ENCODE assay signal across 20 cellular contexts in genomic region chr10:120588311-120588710, GRCh38.
DNase-seq lines count a peak whose midpoint lies in the region; ATAC-seq, FAIRE-seq and TF ChIP-seq lines count a peak whose summit lies in the region.
"Had no signal": no experiment of that assay in that cellular context is flagged by ENCODE, and none has a peak within 500 bp of the region (broad histone marks: within the 10 kb centered on the region; RNA-seq: fewer than 3 reads in every experiment).

No MANE protein-coding gene starts in this region.

- H3K4me3 ChIP-seq in astrocyte (ENCODE audit: insufficient read depth, low read depth, low read length) (no peak overlapping the region), neural progenitor cell (no peak overlapping the region)
- H3K4me3 ChIP-seq: GM23338 had no signal

- ATAC-seq in HG03196 (IDR thresholded peaks at IDR 0.05; ENCODE audit: unreplicated experiment): no peak
- ATAC-seq: GM23338 had no signal

- H3K9me3 Mint-ChIP-seq in astrocyte (ENCODE audit: unreplicated experiment): no peaks in the 10 kb centered on the region
- no peaks in the 10 kb centered on the region for H3K9me3 Mint-ChIP-seq in neural progenitor cell
- H3K9me3 Mint-ChIP-seq: CD4-positive, CD25-positive, alpha-beta regulatory T cell had no signal

- H3K9ac ChIP-seq in astrocyte (ENCODE audit: low read length) (no peak overlapping the region), neural progenitor cell (no peak overlapping the region)

- DNase-seq in Daoy (ENCODE audit: low read depth): peak; percentile 11
- DNase-seq in M059J (ENCODE audit: low read depth): peak; percentile 61
- DNase-seq in astrocyte (ENCODE audit: low read depth): peak; percentile 39
- DNase-seq in neural progenitor cell (ENCODE audit: low spot score): no peak
- DNase-seq in stimulated activated CD4-positive, alpha-beta T cell treated with anti-CD3 and anti-CD28 coated beads, Interleukin-4, amount 100 ng/mL, for 4 hours: no peak
- DNase-seq in T-helper 9 cell: no peak
- DNase-seq in DMS114 treated with DMSO at 0.1 percent for 48 hours (lab: John Stamatoyannopoulos, UW; ENCODE audit: unreplicated experiment): no peak
- DNase-seq: C1 segment of cervical spinal cord; CD4-positive, CD25-positive, alpha-beta regulatory T cell; CD8-positive, alpha-beta memory T cell; COR-L47; DMS 273 treated with DMSO at 0.1 percent for 48 hours; GDM1; HCEC 1CT had no signal

- H3K27ac Mint-ChIP-seq in astrocyte (ENCODE audit: unreplicated experiment): no peak overlapping the region
- peak overlapping the region; percentile 53 for H3K27ac Mint-ChIP-seq in neural progenitor cell
- H3K27ac Mint-ChIP-seq: B cell; CD4-positive, CD25-positive, alpha-beta regulatory T cell; CD8-positive, alpha-beta memory T cell; GM23338 had no signal

- H3K79me2 ChIP-seq in astrocyte (ENCODE audit: insufficient read depth, low read length) (no peaks in the 10 kb centered on the region), neural progenitor cell (ENCODE audit: low read depth) (no peaks in the 10 kb centered on the region)

- H3K9me3 ChIP-seq in astrocyte (ENCODE audit: insufficient read depth, low read depth, low read length) (no peaks in the 10 kb centered on the region), neural progenitor cell (ENCODE audit: low read depth) (no peaks in the 10 kb centered on the region)

- H3K27ac ChIP-seq in astrocyte (ENCODE audit: low read depth, low read length): no peak overlapping the region
- no peak overlapping the region for H3K27ac ChIP-seq in neural progenitor cell

- no peaks in the 10 kb centered on the region for H3F3A ChIP-seq in neural progenitor cell (ENCODE audit: low read depth)

- H3K36me3 Mint-ChIP-seq in astrocyte (ENCODE audit: low read depth, unreplicated experiment) (peaks cover 35% of the 10 kb centered on the region), neural progenitor cell (no peaks in the 10 kb centered on the region)
- H3K36me3 Mint-ChIP-seq: CD4-positive, CD25-positive, alpha-beta regulatory T cell; CD8-positive, alpha-beta memory T cell had no signal

- H3K27me3 Mint-ChIP-seq in astrocyte (ENCODE audit: low read depth, unreplicated experiment) (peaks cover 4% of the 10 kb centered on the region), neural progenitor cell (ENCODE audit: insufficient read depth, low read depth) (peaks cover 2% of the 10 kb centered on the region)
- H3K27me3 Mint-ChIP-seq: CD4-positive, CD25-positive, alpha-beta regulatory T cell had no signal

- H3K4me1 ChIP-seq in astrocyte (ENCODE audit: insufficient read depth, low read length) (peaks cover 8% of the 10 kb centered on the region), neural progenitor cell (no peaks in the 10 kb centered on the region)

- H3K27me3 ChIP-seq in astrocyte (ENCODE audit: insufficient read depth, low read length): no peaks in the 10 kb centered on the region
- H3K27me3 ChIP-seq in neural progenitor cell: no peaks in the 10 kb centered on the region

- H3K4me3 Mint-ChIP-seq in astrocyte (ENCODE audit: unreplicated experiment) (no peak overlapping the region), neural progenitor cell (no peak overlapping the region)
- H3K4me3 Mint-ChIP-seq: B cell; CD4-positive, CD25-positive, alpha-beta regulatory T cell; CD8-positive, alpha-beta memory T cell; GM23338 had no signal

- H3K4me1 Mint-ChIP-seq in astrocyte (ENCODE audit: low read depth, unreplicated experiment): peaks cover 18% of the 10 kb centered on the region
- H3K4me1 Mint-ChIP-seq in neural progenitor cell: no peaks in the 10 kb centered on the region
- H3K4me1 Mint-ChIP-seq: B cell; CD4-positive, CD25-positive, alpha-beta regulatory T cell; CD8-positive, alpha-beta memory T cell had no signal

- H3K36me3 ChIP-seq in astrocyte (ENCODE audit: insufficient read depth, low read length) (no peaks in the 10 kb centered on the region), neural progenitor cell (no peaks in the 10 kb centered on the region)

- TF ChIP-seq CTCF in astrocyte (IDR thresholded peaks at IDR 0.05; ENCODE audit: insufficient read depth, low read depth, low read length) (no peak), neural progenitor cell (IDR thresholded peaks at IDR 0.05) (no peak)

- H3K4me2 ChIP-seq in astrocyte (ENCODE audit: low read length): no peak overlapping the region
- no peak overlapping the region for H3K4me2 ChIP-seq in neural progenitor cell
- H3K4me2 ChIP-seq: GM23338 had no signal

- FAIRE-seq in astrocyte (lab: Jason Lieb, UNC): no peak
- FAIRE-seq: GM12892, GM18507, H54 had no signal

- H4K20me1 ChIP-seq in astrocyte (ENCODE audit: insufficient read depth, low read length) (peaks cover 32% of the 10 kb centered on the region), neural progenitor cell (ENCODE audit: low read depth) (no peaks in the 10 kb centered on the region)

- no peak overlapping the region for H2AFZ ChIP-seq in astrocyte (ENCODE audit: low read depth, low read length)
- H2AFZ ChIP-seq in neural progenitor cell (replicated peaks): no peak overlapping the region
- H2AFZ ChIP-seq: GM23338 had no signal

Comparison
In these comparisons a context has a peak if more than half of its experiments do, and no peak if none do; other contexts are left out.
1. DNase-seq: peak in Daoy (single experiment), M059J (single experiment) and astrocyte (single experiment); none in neural progenitor cell (single experiment), stimulated activated CD4-positive, alpha-beta T cell treated with anti-CD3 and anti-CD28 coated beads, Interleukin-4, amount 100 ng/mL, for 4 hours (0 of 2), T-helper 9 cell (single experiment) and DMS114 treated with DMSO at 0.1 percent for 48 hours (single experiment).